In the genomic region with DNA sequence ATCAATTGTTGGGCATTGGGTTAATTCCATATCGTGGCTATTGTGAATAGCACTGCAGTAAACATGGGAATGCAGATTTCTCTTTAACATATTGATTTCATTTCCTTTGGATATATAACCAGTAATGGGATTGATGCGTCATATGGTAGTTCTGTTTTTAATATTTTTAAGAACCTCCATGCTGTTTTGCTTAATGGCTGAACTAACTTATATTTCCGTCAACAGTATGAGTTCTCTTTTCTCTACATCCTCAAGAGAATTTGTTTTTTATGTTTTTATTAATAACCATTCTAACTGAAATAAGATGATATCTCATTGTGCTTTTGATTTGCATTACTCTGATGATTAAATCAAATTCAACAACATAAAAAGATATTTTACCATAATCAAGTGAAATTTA, we compare ENCODE assay signal across 25 cellular contexts.
DNase-seq lines count a peak whose midpoint lies in the region; FAIRE-seq and TF ChIP-seq lines count a peak whose summit lies in the region.
"Had no signal": no experiment of that assay in that cellular context is flagged by ENCODE, and none has a peak within 500 bp of the region (broad histone marks: within the 10 kb centered on the region; RNA-seq: fewer than 3 reads in every experiment).

No MANE protein-coding gene starts in this region.

- no peaks in the 10 kb centered on the region for H3K79me1 ChIP-seq in H1 (ENCODE audit: low read depth, low read length)
- peaks cover 2% of the 10 kb centered on the region for H3K79me1 ChIP-seq in mesenchymal stem cell (replicated peaks; ENCODE audit: low read length, poor library complexity, severe bottlenecking)

- no peak overlapping the region for H2BK5ac ChIP-seq in H1 (ENCODE audit: low read depth, low read length)
- no peak overlapping the region for H2BK5ac ChIP-seq in mesenchymal stem cell (ENCODE audit: low read depth, low read length, poor library complexity, severe bottlenecking)

- H3K18ac ChIP-seq in H1 (ENCODE audit: extremely low read depth, low read length), result no peak overlapping the region
- no peak overlapping the region for H3K18ac ChIP-seq in mesenchymal stem cell (ENCODE audit: low read depth in 1 of 2, low read length in 2 of 2)

- no peak overlapping the region for H3K56ac ChIP-seq in H1 (replicated peaks; ENCODE audit: insufficient read length, low read depth, low read length)

- FAIRE-seq in A204.1 (lab: Jason Lieb, UNC) (peak; percentile 3), H1 (lab: Jason Lieb, UNC) (no peak)
- FAIRE-seq: A549, D721Med, GM12878, H54 had no signal

- TF ChIP-seq POLR2A in H1 (IDR thresholded peaks at IDR 0.05; ENCODE audit: control extremely low read depth in 1 of 2, low read depth in 2 of 2, low read length in 2 of 2), result no peak

- H3K9ac ChIP-seq in adipocyte (ENCODE audit: low read length) (no peak overlapping the region), H1 (replicated peaks in 1 of 4; ENCODE audit: extremely low read depth in 1 of 4, low read depth in 3 of 4, low read length in 3 of 4) (no peak overlapping the region), mesenchymal stem cell (ENCODE audit: low read length) (no peak overlapping the region)
- H3K9ac ChIP-seq: BLaER1 treated with 17β-estradiol and CSF1 and Interleukin-3, amounts not matched to agents 10 nM and 100 nM had no signal

- CTCF ChIA-PET in H1 (lab: Charles Lee; ENCODE audit: partially characterized antibody), result interaction anchor here (1.1 kb wide), 1 partner anchor 229 kb away, joined by 3 read pairs; no protein-coding TSS in a partner anchor

- H4K8ac ChIP-seq in H1 (ENCODE audit: extremely low read depth, insufficient read depth, low read length) (no peak overlapping the region), mesenchymal stem cell (ENCODE audit: low read length) (no peak overlapping the region)

- no peak overlapping the region for H2AFZ ChIP-seq in H1 (ENCODE audit: low read length)
- no peak overlapping the region for H2AFZ ChIP-seq in mesenchymal stem cell (ENCODE audit: low read depth, low read length)
- H2AFZ ChIP-seq: GM23338 had no signal

- peaks cover 58% of the 10 kb centered on the region for H3K9me3 ChIP-seq in adipocyte (ENCODE audit: control insufficient read depth, low read length)
- H3K9me3 ChIP-seq in H1 (ENCODE audit: insufficient read depth in 2 of 2, low read depth in 1 of 2, low read length in 1 of 2), result peaks cover 14 to 20% of the 10 kb centered on the region in 2 experiments
- peaks cover 53% of the 10 kb centered on the region for H3K9me3 ChIP-seq in mesenchymal stem cell (ENCODE audit: control insufficient read depth, low read length)
- H3K9me3 ChIP-seq: BE2C, HAP-1 had no signal

- WGBS in H1 (ENCODE audit: extremely low coverage in 1 of 2, insufficient coverage in 1 of 2, insufficient read length in 1 of 2, insufficient replicate concordance in 2 of 2, low coverage in 1 of 2, low lambda C conversion rate in 2 of 2, missing lambda C conversion rate in 1 of 2), 2 experiments, result 93% methylated on average over 3 of the region's 3 CpGs; no CpG with 5 or more reads in 1 of the 2 experiments
- WGBS in mesenchymal stem cell, result no CpG with 5 or more reads among the region's 3 CpGs

- no peak overlapping the region for H2BK20ac ChIP-seq in H1 (ENCODE audit: low read length)

- no peaks in the 10 kb centered on the region for H3K4me1 ChIP-seq in adipocyte (ENCODE audit: control insufficient read depth, insufficient read depth, low read length)
- no peaks in the 10 kb centered on the region for H3K4me1 ChIP-seq in H1 (replicated peaks in 1 of 4; ENCODE audit: control insufficient read depth in 3 of 4, insufficient read depth in 4 of 4, low read length in 3 of 4)
- no peaks in the 10 kb centered on the region for H3K4me1 ChIP-seq in mesenchymal stem cell (ENCODE audit: control insufficient read depth, insufficient read depth, low read depth, low read length)
- H3K4me1 ChIP-seq: A549, BE2C, HAP-1 had no signal

- H2BK12ac ChIP-seq in H1 (ENCODE audit: low read depth, low read length), result no peak overlapping the region
- no peak overlapping the region for H2BK12ac ChIP-seq in mesenchymal stem cell (ENCODE audit: low read length in 2 of 2)

- H2BK120ac ChIP-seq in H1 (replicated peaks; ENCODE audit: low read depth, low read length), result no peak overlapping the region
- no peak overlapping the region for H2BK120ac ChIP-seq in mesenchymal stem cell (ENCODE audit: low read depth, low read length)

- H3K23ac ChIP-seq in H1 (ENCODE audit: insufficient read length), result no peak overlapping the region
- H3K23ac ChIP-seq in mesenchymal stem cell (ENCODE audit: low read length in 2 of 2), result no peak overlapping the region

- H3K4me3 ChIP-seq in adipocyte (ENCODE audit: low read length) (peak overlapping the region; percentile 37), H1 (ENCODE audit: extremely low read depth in 1 of 4, insufficient read depth in 2 of 4, low read depth in 3 of 4, low read length in 4 of 4) (no peak overlapping the region), mesenchymal stem cell (ENCODE audit: insufficient read depth in 1 of 2, low read depth in 1 of 2, low read length in 2 of 2) (no peak overlapping the region)
- H3K4me3 ChIP-seq: A549; BLaER1 treated with 17β-estradiol and CSF1 and Interleukin-3, amounts not matched to agents 10 nM and 100 nM; GM12878; GM23338; HAP-1 had no signal

- H3K36me3 ChIP-seq in adipocyte (ENCODE audit: control insufficient read depth, insufficient read depth, low read length, severe bottlenecking) (no peaks in the 10 kb centered on the region), H1 (ENCODE audit: control insufficient read depth in 2 of 4, insufficient read depth in 4 of 4, low read length in 3 of 4) (peaks cover 0 to 10% (median 1%) of the 10 kb centered on the region in 4 experiments; a peak in 2 of 8 replicates), mesenchymal stem cell (ENCODE audit: control insufficient read depth in 1 of 2, insufficient read depth in 2 of 2, low read depth in 1 of 2, low read length in 2 of 2) (peaks cover 0 to 3% of the 10 kb centered on the region in 2 experiments)
- H3K36me3 ChIP-seq: BE2C; BLaER1 treated with 17β-estradiol and CSF1 and Interleukin-3, amounts not matched to agents 10 nM and 100 nM; HAP-1 had no signal

- TF ChIP-seq RAD21 in H1 (IDR thresholded peaks at IDR 0.05 in 1 of 2, conservative IDR thresholded peaks at IDR 0.05 in 1 of 2; ENCODE audit: low read depth in 2 of 2, low read length in 2 of 2), result no peak

- H4K5ac ChIP-seq in H1 (ENCODE audit: insufficient read length, low read depth, low read length), result no peak overlapping the region

- H3K27ac ChIP-seq in H1 (ENCODE audit: low read depth, low read length) (no peak overlapping the region), mesenchymal stem cell (ENCODE audit: low read length, poor library complexity, severe bottlenecking) (no peak overlapping the region)
- H3K27ac ChIP-seq: 22Rv1; A549; BLaER1 treated with 17β-estradiol and CSF1 and Interleukin-3, amounts not matched to agents 10 nM and 100 nM had no signal

- no peak overlapping the region for H2BK15ac ChIP-seq in H1 (ENCODE audit: low read length)
- no peak overlapping the region for H2BK15ac ChIP-seq in mesenchymal stem cell (ENCODE audit: low read depth, poor library complexity, severe bottlenecking)

- TF ChIP-seq CTCF in H1 (IDR thresholded peaks at IDR 0.05; ENCODE audit: control extremely low read depth in 1 of 3, insufficient read depth in 1 of 3, low read depth in 1 of 3, low read length in 3 of 3), result no peak

- H3K4me2 ChIP-seq in H1 (ENCODE audit: insufficient read depth in 1 of 2, low read depth in 2 of 2, low read length in 2 of 2), result no peak overlapping the region
- no peak overlapping the region for H3K4me2 ChIP-seq in mesenchymal stem cell (ENCODE audit: low read length, poor library complexity, severe bottlenecking)
- H3K4me2 ChIP-seq: A549; BLaER1 treated with 17β-estradiol and CSF1 and Interleukin-3, amounts not matched to agents 10 nM and 100 nM; GM23338 had no signal

- H2AK5ac ChIP-seq in H1 (ENCODE audit: low read depth, low read length) (no peak overlapping the region), mesenchymal stem cell (ENCODE audit: low read length, severe bottlenecking) (no peak overlapping the region)

- H3K23me2 ChIP-seq in H1 (ENCODE audit: low read depth, low read length), result no peaks in the 10 kb centered on the region

- no peak for DNase-seq in adipocyte (ENCODE audit: low read depth)
- DNase-seq in H1 (ENCODE audit: low read depth in 1 of 2, low spot score in 2 of 2), result no peak
- DNase-seq in mesenchymal stem cell, result peak; percentile 1
- DNase-seq in activated CD8-positive, alpha-beta memory T cell treated with anti-CD3 and anti-CD28 coated beads, Interleukin-2, amount 50 U/mL, for 4 hours, result no peak
- DNase-seq in activated gamma-delta T cell (lab: John Stamatoyannopoulos, UW), result no peak
- no peak for DNase-seq in middle frontal gyrus (ENCODE audit: extremely low spot score, low spot score)
- DNase-seq in kidney glomerular epithelial cell (lab: John Stamatoyannopoulos, UW), result no peak
- DNase-seq: ACHN; AML-193; BE2C; CD4-positive, alpha-beta T cell; CD8-positive, alpha-beta memory T cell; DMS 273 treated with DMSO at 0.1 percent for 48 hours; DMS79; EL; GDM1 had no signal

- H3K14ac ChIP-seq in H1 (ENCODE audit: insufficient read length), result no peak overlapping the region
- no peak overlapping the region for H3K14ac ChIP-seq in mesenchymal stem cell (ENCODE audit: low read length in 2 of 2)

- H3K27me3 ChIP-seq in adipocyte (replicated peaks; ENCODE audit: control insufficient read depth, insufficient read depth, low read length) (no peaks in the 10 kb centered on the region), H1 (replicated peaks in 1 of 4; ENCODE audit: control insufficient read depth in 3 of 4, extremely low read depth in 1 of 4, insufficient read depth in 3 of 4, low read length in 3 of 4) (no peaks in the 10 kb centered on the region), mesenchymal stem cell (ENCODE audit: control insufficient read depth in 1 of 2, insufficient read depth in 1 of 2, low read length in 2 of 2) (no peaks in the 10 kb centered on the region)
- H3K27me3 ChIP-seq: BE2C; BLaER1 treated with 17β-estradiol and CSF1 and Interleukin-3, amounts not matched to agents 10 nM and 100 nM had no signal

- TF ChIP-seq EP300 in H1 (IDR thresholded peaks at IDR 0.05; ENCODE audit: borderline replicate concordance in 1 of 2, low read depth in 2 of 2, low read length in 2 of 2), result no peak

- POLR2A ChIA-PET in H1 (lab: Charles Lee; ENCODE audit: partially characterized antibody), result no interaction called here

- H3K4ac ChIP-seq in H1 (replicated peaks; ENCODE audit: insufficient read length, low read depth, low read length), result no peak overlapping the region
- no peak overlapping the region for H3K4ac ChIP-seq in mesenchymal stem cell (ENCODE audit: low read depth in 1 of 2, low read length in 2 of 2)

- no peak overlapping the region for H4K91ac ChIP-seq in H1 (replicated peaks; ENCODE audit: insufficient read length, low read length)
- H4K91ac ChIP-seq in mesenchymal stem cell (ENCODE audit: low read length), result no peak overlapping the region

- no peaks in the 10 kb centered on the region for H3K79me2 ChIP-seq in H1 (ENCODE audit: control insufficient read depth in 1 of 2, insufficient read depth in 2 of 2, low read length in 2 of 2)

- no peaks in the 10 kb centered on the region for H4K20me1 ChIP-seq in H1 (replicated peaks in 1 of 2; ENCODE audit: control insufficient read depth in 1 of 2, insufficient read depth in 2 of 2, low read length in 2 of 2)
- H4K20me1 ChIP-seq: BLaER1 treated with 17β-estradiol and CSF1 and Interleukin-3, amounts not matched to agents 10 nM and 100 nM had no signal
